Comparison of ENCODE assay signal across 22 cellular contexts in genomic region chr6:29742191-29742590, GRCh38. TPM values are rescaled to one million over a fixed set of nuclear protein-coding genes. Genes with fewer than 3 reads are reported as not detected.
"Had no signal": no experiment of that assay in that cellular context is flagged by ENCODE, and none has a peak within 500 bp of the region (broad histone marks: within the 10 kb centered on the region; RNA-seq: fewer than 3 reads in every experiment).

No MANE protein-coding gene starts in this region.

- H3K9me3 Mint-ChIP-seq: naive thymus-derived CD8-positive, alpha-beta T cell had no signal

- H3K4me1 ChIP-seq: sigmoid colon, stomach had no signal

- H3K27me3 Mint-ChIP-seq: naive thymus-derived CD8-positive, alpha-beta T cell had no signal

- H3K27ac ChIP-seq: dorsolateral prefrontal cortex, heart left ventricle, right atrium auricular region, sigmoid colon, skin epidermis, stomach, thoracic aorta had no signal

- ATAC-seq: esophagus mucosa; heart left ventricle; left colon; mucosa of descending colon; naive thymus-derived CD8-positive, alpha-beta T cell had no signal

- H3K27me3 ChIP-seq: heart left ventricle, right atrium auricular region, sigmoid colon, stomach had no signal

- DNase-seq: cortex of kidney; dorsolateral prefrontal cortex; effector CD8-positive, alpha-beta T cell; heart left ventricle; hippocampal formation; left colon; mucosa of descending colon; posterior cingulate gyrus; sigmoid colon; stimulated activated CD4-positive, alpha-beta T cell treated with anti-CD3 and anti-CD28 coated beads, Interleukin-4, amount 100 ng/mL, for 4 hours; stimulated activated naive CD4-positive, alpha-beta T cell; stomach; substantia nigra; trophoblast cell had no signal

- H3K4me3 ChIP-seq: dorsolateral prefrontal cortex, heart left ventricle, mucosa of descending colon, right atrium auricular region, sigmoid colon, skin epidermis, stomach, thoracic aorta had no signal

- H3K9me3 ChIP-seq: heart left ventricle, mucosa of descending colon, right atrium auricular region, sigmoid colon, stomach, thoracic aorta had no signal

- H3K36me3 ChIP-seq: right atrium auricular region, thoracic aorta had no signal

- FAIRE-seq: frontal cortex, urothelium cell line had no signal

- H3K4me3 Mint-ChIP-seq: naive thymus-derived CD8-positive, alpha-beta T cell had no signal

RNA-seq across cellular contexts. Expression of gene HLA-F, which starts 19.0 kb away (rescaled TPM):
- polyA plus RNA-seq: neural cell had no signal
